8 cellular contexts compared by ENCODE assay signal in genomic region chr3:114057011-114057347, GRCh38. TPM values are rescaled to one million over a fixed set of nuclear protein-coding genes. Genes with fewer than 3 reads are reported as not detected.
DNase-seq lines count a peak whose midpoint lies in the region; ATAC-seq and TF ChIP-seq lines count a peak whose summit lies in the region.

No MANE protein-coding gene starts in this region.

- peak overlapping the region; percentile 92 for H3K4me3 Mint-ChIP-seq in central memory CD8-positive, alpha-beta T cell
- peak overlapping the region; percentile 98 for H3K4me3 Mint-ChIP-seq in natural killer cell

- no peaks in the 10 kb centered on the region for H3K36me3 ChIP-seq in left ventricle myocardium inferior
- peaks cover 4% of the 10 kb centered on the region; the same call in 1 of the 2 replicates for H3K36me3 ChIP-seq in HUES6 (ENCODE audit: control insufficient read depth, insufficient read depth, low read length)

- H3K4me3 ChIP-seq in left ventricle myocardium inferior (peak overlapping the region; percentile 80), HUES6 (ENCODE audit: low read depth, low read length) (peak overlapping the region; percentile 84)

- peak overlapping the region; percentile 88 for H3K27ac ChIP-seq in left ventricle myocardium inferior (replicated peaks)
- H3K27ac ChIP-seq in HUES6 (ENCODE audit: low read depth, low read length), result peak overlapping the region; percentile 61; the same call in 1 of the 2 replicates

- H3K9ac ChIP-seq in HUES6 (ENCODE audit: low read length), result peak overlapping the region; percentile 84

- POLR2A ChIA-PET in GM10248 (lab: Yijun Ruan, JAX), result no interaction called here

- no peak for DNase-seq in left ventricle myocardium inferior
- DNase-seq in left ventricle myocardium superior, result no peak
- no peak for DNase-seq in central memory CD8-positive, alpha-beta T cell (ENCODE audit: low spot score in 2 of 2)
- DNase-seq in natural killer cell, result no peak
- DNase-seq in LoVo (ENCODE audit: low spot score), result no peak
- no peak for DNase-seq in GM10248 (ENCODE audit: extremely low spot score)
- DNase-seq in NOMO-1 (lab: John Stamatoyannopoulos, UW; ENCODE audit: unreplicated experiment in 2 of 2), result no peak

- intact Hi-C loops in left ventricle myocardium inferior (cut with micrococcal nuclease) (no loop called here), left ventricle myocardium superior (cut with micrococcal nuclease) (no loop called here), natural killer cell (cut with micrococcal nuclease) (loop anchor here (2.0 to 10.0 kb wide), 4 partner anchors 158 to 1495 kb away; partner anchors contain the start of genes ATG3, SLC35A5, USF3 and ZBTB20)

- no peaks in the 10 kb centered on the region for H3K27me3 Mint-ChIP-seq in central memory CD8-positive, alpha-beta T cell
- no peaks in the 10 kb centered on the region for H3K27me3 Mint-ChIP-seq in natural killer cell (ENCODE audit: low read depth in 2 of 2)

- H3K27me3 ChIP-seq in left ventricle myocardium inferior (ENCODE audit: low read depth) (no peaks in the 10 kb centered on the region), HUES6 (ENCODE audit: control insufficient read depth, insufficient read depth, low read length) (no peaks in the 10 kb centered on the region)

- H3K4me1 ChIP-seq in left ventricle myocardium inferior, result peaks cover 30% of the 10 kb centered on the region
- H3K4me1 ChIP-seq in HUES6 (ENCODE audit: control insufficient read depth, insufficient read depth, low read length), result no peaks in the 10 kb centered on the region

- peaks cover 58% of the 10 kb centered on the region for H3K4me1 Mint-ChIP-seq in central memory CD8-positive, alpha-beta T cell
- H3K4me1 Mint-ChIP-seq in natural killer cell, result peaks cover 41 to 51% of the 10 kb centered on the region in 2 donors

- peak overlapping the region; percentile 95 for H3K27ac Mint-ChIP-seq in central memory CD8-positive, alpha-beta T cell (ENCODE audit: low read depth)
- H3K27ac Mint-ChIP-seq in natural killer cell, result peak overlapping the region; percentile 95 to 96

- H3K36me3 Mint-ChIP-seq in central memory CD8-positive, alpha-beta T cell (ENCODE audit: insufficient read depth), result peaks cover 20% of the 10 kb centered on the region
- H3K36me3 Mint-ChIP-seq in natural killer cell, result no peaks in the 10 kb centered on the region

- H3K9me3 Mint-ChIP-seq in central memory CD8-positive, alpha-beta T cell, result no peaks in the 10 kb centered on the region
- no peaks in the 10 kb centered on the region for H3K9me3 Mint-ChIP-seq in natural killer cell

- CTCF ChIA-PET in GM10248 (lab: Yijun Ruan, JAX), result no interaction called here

- H3K9me3 ChIP-seq in left ventricle myocardium inferior (replicated peaks), result no peaks in the 10 kb centered on the region
- no peaks in the 10 kb centered on the region for H3K9me3 ChIP-seq in HUES6 (ENCODE audit: control insufficient read depth, insufficient read depth, low read depth, low read length)

- ATAC-seq in left ventricle myocardium superior (no peak), natural killer cell (peak in 1 of 3 donors; percentile 1)
- ATAC-seq in central memory CD8-positive, alpha-beta T cell (replicated peaks; ENCODE audit: extremely low read depth, poor library complexity, severe bottlenecking), result peak; percentile 1

- TF ChIP-seq CTCF in left ventricle myocardium inferior (IDR thresholded peaks at IDR 0.05; ENCODE audit: borderline replicate concordance) (no peak), natural killer cell (IDR thresholded peaks at IDR 0.05) (no peak), GM10248 (IDR thresholded peaks at IDR 0.05; ENCODE audit: control extremely low read depth, extremely low read depth, low read depth, missing control alignments) (no peak)

RNA-seq across cellular contexts. Expression of gene QTRT2, which starts 0.4 kb away (rescaled TPM):
- total RNA-seq in left ventricle myocardium inferior (4.1 TPM), left ventricle myocardium superior (3.6 TPM), natural killer cell (10 to 100 TPM; 30.1 to 33.4 (median 30.5) TPM)

RNA-seq across cellular contexts. Expression of gene CCDC191, which starts 0.7 kb away (rescaled TPM):
- total RNA-seq in left ventricle myocardium inferior (0.77 TPM), left ventricle myocardium superior (0.99 TPM), natural killer cell (1 to 10 TPM; 5.5 to 6.4 (median 5.7) TPM)
